8 cellular contexts compared by ENCODE assay signal in the genomic region with DNA sequence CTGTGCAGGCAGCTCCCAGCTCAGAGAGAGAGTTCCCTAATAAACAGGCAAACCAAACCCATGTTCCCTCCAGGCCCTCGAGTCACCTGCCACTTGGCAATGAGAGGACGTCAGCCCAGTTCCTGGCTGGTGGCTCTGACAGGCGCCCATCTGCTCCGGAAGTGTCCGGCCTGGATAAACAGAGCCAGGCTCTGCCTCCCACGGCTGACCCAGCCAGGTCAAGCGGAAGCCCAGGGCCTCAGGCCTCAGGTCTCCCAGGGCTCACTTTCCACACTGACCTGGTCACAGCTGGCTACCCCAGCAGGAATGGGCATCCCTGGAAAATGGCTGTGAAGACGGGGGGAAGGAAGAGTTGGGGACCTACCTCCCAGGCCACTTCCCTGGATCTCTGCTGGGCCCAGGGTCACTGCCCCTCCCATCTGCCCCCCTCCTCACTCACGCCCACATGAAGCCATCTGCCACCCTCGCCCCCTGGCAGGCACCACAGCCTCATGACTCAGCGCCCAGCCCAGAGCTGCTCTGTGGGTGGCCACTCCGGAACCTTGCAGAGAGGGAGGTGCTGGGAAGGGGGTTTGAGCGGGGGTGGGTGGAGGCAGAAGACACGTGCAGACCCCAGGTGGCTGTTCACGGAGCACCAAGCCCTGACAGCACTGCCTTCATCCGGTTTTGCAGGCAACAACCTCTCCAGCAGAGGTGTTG. TPM values are rescaled to one million over a fixed set of nuclear protein-coding genes. Genes with fewer than 3 reads are reported as not detected.
DNase-seq lines count a peak whose midpoint lies in the region; ATAC-seq and TF ChIP-seq lines count a peak whose summit lies in the region.

No MANE protein-coding gene starts in this region.

- DNase-seq in GM10248 (ENCODE audit: extremely low spot score) (peak; percentile 48), SHP77 treated with DMSO at 0.1 percent for 48 hours (lab: John Stamatoyannopoulos, UW) (peak; percentile 71), brain microvascular endothelial cell (peak; percentile 16), MV-4-11 (lab: John Stamatoyannopoulos, UW) (no peak), NCI-H526 (lab: John Stamatoyannopoulos, UW) (no peak)
- DNase-seq in naive thymus-derived CD8-positive, alpha-beta T cell: peak in 1 of 10 donors; percentile 20

- peak overlapping the region in 2 of 10 donors; percentile 72 to 85 for H3K27ac Mint-ChIP-seq in naive thymus-derived CD8-positive, alpha-beta T cell

- no peak overlapping the region for H3K4me3 ChIP-seq in brain microvascular endothelial cell (ENCODE audit: low read depth, low read length)

- ATAC-seq in naive thymus-derived CD8-positive, alpha-beta T cell: peak; percentile 32 to 35
- ATAC-seq in GM21737 (IDR thresholded peaks at IDR 0.05; ENCODE audit: unreplicated experiment) (no peak), GM18519 (IDR thresholded peaks at IDR 0.05; ENCODE audit: low FRiP score, unreplicated experiment) (no peak)

- H3K4me3 Mint-ChIP-seq in naive thymus-derived CD8-positive, alpha-beta T cell: no peak overlapping the region

- no peaks in the 10 kb centered on the region for H3K36me3 ChIP-seq in brain microvascular endothelial cell (replicated peaks)

- H3K36me3 Mint-ChIP-seq in naive thymus-derived CD8-positive, alpha-beta T cell: no peaks in the 10 kb centered on the region

- CTCF ChIA-PET in GM10248 (lab: Yijun Ruan, JAX): no interaction called here

- peaks cover 8 to 66% (median 20%) of the 10 kb centered on the region in 4 donors for H3K4me1 Mint-ChIP-seq in naive thymus-derived CD8-positive, alpha-beta T cell

- TF ChIP-seq CTCF in GM10248 (IDR thresholded peaks at IDR 0.05; ENCODE audit: control extremely low read depth, extremely low read depth, low read depth, missing control alignments) (no peak), brain microvascular endothelial cell (IDR thresholded peaks at IDR 0.05; ENCODE audit: low read depth, low read length, missing control alignments) (no peak)

- no peak overlapping the region for H3K27ac ChIP-seq in brain microvascular endothelial cell

- H3K27me3 Mint-ChIP-seq in naive thymus-derived CD8-positive, alpha-beta T cell: peaks cover 0 to 10% (median 0%) of the 10 kb centered on the region in 5 donors

- in situ Hi-C loops in brain microvascular endothelial cell (cut with HindIII; ENCODE audit: low pct_ligation_motif_present, low sequenced_read_pairs): no loop called here

- no peaks in the 10 kb centered on the region for H3K27me3 ChIP-seq in brain microvascular endothelial cell (replicated peaks)

- POLR2A ChIA-PET in GM10248 (lab: Yijun Ruan, JAX): no interaction called here
- POLR2A ChIA-PET in naive thymus-derived CD8-positive, alpha-beta T cell (lab: Charles Lee): no interaction called here

- H3K9me3 Mint-ChIP-seq in naive thymus-derived CD8-positive, alpha-beta T cell: no peaks in the 10 kb centered on the region

RNA-seq across cellular contexts. Expression of a gene that starts 37.4 kb away (rescaled TPM):
- total RNA-seq in naive thymus-derived CD8-positive, alpha-beta T cell: 1 to 10 TPM; 1.1 to 1.2 TPM
- polyA plus RNA-seq in naive thymus-derived CD8-positive, alpha-beta T cell: 1 to 10 TPM in 1 of 3 donors, under 1 TPM in 2; 0.13 to 2.7 (median 0.44) TPM

Comparison
In these comparisons a context has a peak if more than half of its experiments do, and no peak if none do; other contexts are left out.
1. DNase-seq: peak in GM10248 (single experiment), SHP77 treated with DMSO at 0.1 percent for 48 hours (single experiment) and brain microvascular endothelial cell (single experiment); none in MV-4-11 (single experiment) and NCI-H526 (0 of 2).
2. ATAC-seq: peak in naive thymus-derived CD8-positive, alpha-beta T cell (2 of 2); none in GM21737 (single experiment) and GM18519 (single experiment).